In the genomic region with DNA sequence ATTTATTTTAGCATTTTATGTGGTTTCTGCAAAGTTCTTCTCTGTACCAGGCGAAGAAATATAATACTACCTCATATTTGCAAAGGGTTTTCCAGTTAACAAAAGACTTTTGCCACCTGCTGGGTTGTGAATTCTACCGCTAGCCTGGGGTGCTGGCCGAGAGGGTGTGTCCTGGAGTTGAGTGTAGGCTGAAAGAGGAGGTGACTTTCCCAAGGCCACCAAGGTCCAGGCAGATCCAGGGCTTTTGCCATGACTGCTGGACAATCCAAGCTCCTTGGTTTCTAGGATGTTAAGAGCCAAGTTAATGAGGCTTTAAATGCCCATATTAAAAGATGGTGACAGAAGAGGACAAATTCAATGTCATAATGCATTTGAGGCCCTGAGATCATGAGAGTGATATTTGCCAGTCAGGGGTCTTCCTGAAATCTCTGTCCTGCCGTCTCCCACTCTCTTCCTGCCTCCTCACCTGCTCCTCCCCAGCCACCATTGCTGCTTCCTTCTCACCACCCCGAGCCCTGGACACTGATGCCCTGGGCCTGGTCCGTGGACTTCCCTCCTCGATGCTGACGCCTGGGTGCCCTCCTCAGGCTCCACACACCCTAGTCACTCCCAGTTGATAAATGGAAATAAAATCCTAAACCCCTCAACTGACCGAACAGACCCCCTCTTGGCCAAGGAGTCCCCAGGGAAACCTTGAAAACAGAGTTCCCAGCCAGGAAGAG, we compare ENCODE assay signal across 14 cellular contexts.
DNase-seq lines count a peak whose midpoint lies in the region; ATAC-seq, FAIRE-seq and TF ChIP-seq lines count a peak whose summit lies in the region.
"Had no signal": no experiment of that assay in that cellular context is flagged by ENCODE, and none has a peak within 500 bp of the region (broad histone marks: within the 10 kb centered on the region; RNA-seq: fewer than 3 reads in every experiment).

No MANE protein-coding gene starts in this region.

- H2BK20ac ChIP-seq in H1 (ENCODE audit: low read length): no peak overlapping the region

- no peak overlapping the region for H3K23ac ChIP-seq in H1 (ENCODE audit: insufficient read length)

- no peak for ATAC-seq in upper lobe of right lung
- ATAC-seq in HG02678 (IDR thresholded peaks at IDR 0.05; ENCODE audit: unreplicated experiment): no peak
- ATAC-seq: CD8-positive, alpha-beta T cell had no signal

- H3K9me3 ChIP-seq in H1 (ENCODE audit: insufficient read depth in 2 of 2, low read depth in 1 of 2, low read length in 1 of 2) (peaks cover 54 to 83% of the 10 kb centered on the region in 2 experiments), sigmoid colon (no peaks in the 10 kb centered on the region), upper lobe of right lung (peaks cover 6% of the 10 kb centered on the region)
- H3K9me3 ChIP-seq: Caco-2, HAP-1 had no signal

- H3K27me3 ChIP-seq in H1 (replicated peaks in 1 of 4; ENCODE audit: control insufficient read depth in 3 of 4, extremely low read depth in 1 of 4, insufficient read depth in 3 of 4, low read length in 3 of 4): no peaks in the 10 kb centered on the region
- H3K27me3 ChIP-seq in sigmoid colon: no peaks in the 10 kb centered on the region
- H3K27me3 ChIP-seq in upper lobe of right lung: peaks cover 3% of the 10 kb centered on the region

- no peak overlapping the region for H3K4ac ChIP-seq in H1 (replicated peaks; ENCODE audit: insufficient read length, low read depth, low read length)

- H2AK5ac ChIP-seq in H1 (ENCODE audit: low read depth, low read length): no peak overlapping the region

- TF ChIP-seq EP300 in H1 (IDR thresholded peaks at IDR 0.05; ENCODE audit: borderline replicate concordance in 1 of 2, low read depth in 2 of 2, low read length in 2 of 2) (no peak), sigmoid colon (IDR thresholded peaks at IDR 0.05) (no peak)

- CTCF ChIA-PET in H1 (lab: Charles Lee; ENCODE audit: partially characterized antibody): no interaction called here

- TF ChIP-seq POLR2A in H1 (IDR thresholded peaks at IDR 0.05; ENCODE audit: control extremely low read depth in 1 of 2, low read depth in 2 of 2, low read length in 2 of 2) (no peak), sigmoid colon (IDR thresholded peaks at IDR 0.05) (no peak)

- H4K20me1 ChIP-seq in H1 (replicated peaks in 1 of 2; ENCODE audit: control insufficient read depth in 1 of 2, insufficient read depth in 2 of 2, low read length in 2 of 2): no peaks in the 10 kb centered on the region

- POLR2A ChIA-PET in H1 (lab: Charles Lee; ENCODE audit: partially characterized antibody): no interaction called here

- no peak overlapping the region for H3K14ac ChIP-seq in H1 (ENCODE audit: insufficient read length)

- no peak overlapping the region for H3K9ac ChIP-seq in H1 (replicated peaks in 1 of 4; ENCODE audit: extremely low read depth in 1 of 4, low read depth in 3 of 4, low read length in 3 of 4)

- H3K4me3 ChIP-seq in H1 (ENCODE audit: extremely low read depth in 1 of 4, insufficient read depth in 2 of 4, low read depth in 3 of 4, low read length in 4 of 4): no peak overlapping the region
- H3K4me3 ChIP-seq in sigmoid colon: no peak overlapping the region
- H3K4me3 ChIP-seq in upper lobe of right lung: no peak overlapping the region
- H3K4me3 ChIP-seq: HAP-1 had no signal

- H3K4me1 ChIP-seq in H1 (replicated peaks in 1 of 4; ENCODE audit: control insufficient read depth in 3 of 4, insufficient read depth in 4 of 4, low read length in 3 of 4): no peaks in the 10 kb centered on the region
- H3K4me1 ChIP-seq in sigmoid colon: no peaks in the 10 kb centered on the region
- no peaks in the 10 kb centered on the region for H3K4me1 ChIP-seq in upper lobe of right lung
- H3K4me1 ChIP-seq: Caco-2, HAP-1 had no signal

- no peak overlapping the region for H4K91ac ChIP-seq in H1 (replicated peaks; ENCODE audit: insufficient read length, low read length)

- H2AFZ ChIP-seq in H1 (ENCODE audit: low read length): no peak overlapping the region

- H2BK15ac ChIP-seq in H1 (ENCODE audit: low read length): no peak overlapping the region

- no peak overlapping the region for H3K56ac ChIP-seq in H1 (replicated peaks; ENCODE audit: insufficient read length, low read depth, low read length)

- WGBS in H1 (ENCODE audit: extremely low coverage in 1 of 2, insufficient coverage in 1 of 2, insufficient read length in 1 of 2, insufficient replicate concordance in 2 of 2, low coverage in 1 of 2, low lambda C conversion rate in 2 of 2, missing lambda C conversion rate in 1 of 2), 2 experiments: 77% methylated on average over 9 of the region's 9 CpGs; no CpG with 5 or more reads in 1 of the 2 experiments
- WGBS in sigmoid colon, 2 donors: 71 to 83% methylated on average over 9 of the region's 9 CpGs

- no peak overlapping the region for H2BK5ac ChIP-seq in H1 (ENCODE audit: low read depth, low read length)

- DNase-seq in COLO668 (lab: John Stamatoyannopoulos, UW; ENCODE audit: unreplicated experiment) (peak; percentile 49), H1 (ENCODE audit: low read depth in 1 of 2, low spot score in 2 of 2) (no peak), sigmoid colon (peak; percentile 39), upper lobe of right lung (peak; percentile 18), GM19239 (ENCODE audit: insufficient read length, low spot score) (no peak)
- DNase-seq: Caco-2; CD8-positive, alpha-beta T cell; DND-41; GDM1; GOT3 had no signal

- H3K79me2 ChIP-seq in H1 (ENCODE audit: control insufficient read depth in 1 of 2, insufficient read depth in 2 of 2, low read length in 2 of 2): no peaks in the 10 kb centered on the region

- H3K27ac ChIP-seq in H1 (ENCODE audit: low read depth, low read length) (no peak overlapping the region), sigmoid colon (no peak overlapping the region), upper lobe of right lung (no peak overlapping the region)
- H3K27ac ChIP-seq: HL-60 had no signal

- H2BK120ac ChIP-seq in H1 (replicated peaks; ENCODE audit: low read depth, low read length): no peak overlapping the region

- intact Hi-C loops in sigmoid colon (cut with DNase I): loop anchor here (10.0 kb wide), 1 partner anchor 63 kb away; no protein-coding TSS in a partner anchor
- intact Hi-C loops in upper lobe of right lung (cut with DNase I): no loop called here

- 0 out of 2 replicates have a peak overlapping the region, but pooled peaks have one; percentile 38 for H4K8ac ChIP-seq in H1 (ENCODE audit: extremely low read depth, insufficient read depth, low read length)

- no peak overlapping the region for H2BK12ac ChIP-seq in H1 (ENCODE audit: low read depth, low read length)

- H3K18ac ChIP-seq in H1 (ENCODE audit: extremely low read depth, low read length): no peak overlapping the region

- H3K36me3 ChIP-seq in H1 (ENCODE audit: control insufficient read depth in 2 of 4, insufficient read depth in 4 of 4, low read length in 3 of 4) (no peaks in the 10 kb centered on the region), sigmoid colon (no peaks in the 10 kb centered on the region), upper lobe of right lung (no peaks in the 10 kb centered on the region)
- H3K36me3 ChIP-seq: HAP-1 had no signal

- H3K79me1 ChIP-seq in H1 (ENCODE audit: low read depth, low read length): no peaks in the 10 kb centered on the region

- H3K23me2 ChIP-seq in H1 (ENCODE audit: low read depth, low read length): no peaks in the 10 kb centered on the region

- TF ChIP-seq RAD21 in H1 (IDR thresholded peaks at IDR 0.05 in 1 of 2, conservative IDR thresholded peaks at IDR 0.05 in 1 of 2; ENCODE audit: low read depth in 2 of 2, low read length in 2 of 2): no peak

- FAIRE-seq in H1 (lab: Jason Lieb, UNC): no peak
- FAIRE-seq in GM19239 (lab: Jason Lieb, UNC): no peak
- FAIRE-seq: GM12892 had no signal

- no peak overlapping the region for H4K5ac ChIP-seq in H1 (ENCODE audit: insufficient read length, low read depth, low read length)

- no peak overlapping the region for H3K4me2 ChIP-seq in H1 (ENCODE audit: insufficient read depth in 1 of 2, low read depth in 2 of 2, low read length in 2 of 2)

- TF ChIP-seq CTCF in H1 (IDR thresholded peaks at IDR 0.05; ENCODE audit: control extremely low read depth in 1 of 3, insufficient read depth in 1 of 3, low read depth in 1 of 3, low read length in 3 of 3) (no peak), sigmoid colon (IDR thresholded peaks at IDR 0.05) (no peak), upper lobe of right lung (IDR thresholded peaks at IDR 0.05) (no peak)

TF ChIP-seq in H1, 55 proteins besides CTCF, POLR2A, EP300 and RAD21 (continues in another document):
- TF ChIP-seq CHD2 (IDR thresholded peaks at IDR 0.05; ENCODE audit: low read length): no peak

Comparison
In these comparisons a context has a peak if more than half of its experiments do, and no peak if none do; other contexts are left out.
1. DNase-seq: peak in COLO668 (single experiment), sigmoid colon (single experiment) and upper lobe of right lung (single experiment); none in H1 (0 of 2) and GM19239 (single experiment).